In the genomic region with DNA sequence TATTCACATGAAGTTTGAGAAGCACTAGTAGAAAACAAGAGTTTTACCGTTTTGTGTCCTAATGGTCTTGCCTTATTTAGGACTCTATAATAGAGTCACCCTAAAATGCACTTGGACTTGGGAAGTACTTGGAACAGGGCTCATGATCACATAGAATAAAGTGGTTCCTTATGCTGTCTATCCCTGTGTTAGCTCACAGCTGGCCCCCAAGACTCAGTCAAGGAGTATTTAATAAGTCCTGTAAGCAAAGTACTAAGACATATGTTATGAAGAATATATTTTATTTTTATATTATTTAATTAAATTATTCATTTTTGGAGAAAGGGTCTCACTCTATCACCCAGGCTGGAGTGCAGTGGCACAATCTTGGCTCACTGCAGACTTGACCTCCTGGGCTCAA, we compare ENCODE assay signal across 8 cellular contexts.
"Had no signal": no experiment of that assay in that cellular context is flagged by ENCODE, and none has a peak within 500 bp of the region (broad histone marks: within the 10 kb centered on the region; RNA-seq: fewer than 3 reads in every experiment).

No MANE protein-coding gene starts in this region.

- H3K4me3 ChIP-seq: GM23248, GM23338, HAP-1 had no signal

- H3K4me1 ChIP-seq: HAP-1 had no signal

- H3K36me3 ChIP-seq: HAP-1 had no signal

- H3K9me3 ChIP-seq: HAP-1 had no signal

- DNase-seq: GM23248, GOT3, H7, H9, HCEC 1CT, HFFc6 had no signal

- H3K9ac ChIP-seq: GM23248 had no signal

- H3K4me2 ChIP-seq: GM23338 had no signal

- H3K27ac ChIP-seq: GM23248 had no signal

- H2AFZ ChIP-seq: GM23248, GM23338 had no signal
